ENCODE assay signal across 11 cellular contexts in genomic region chrX:22134681-22135080, GRCh38.
A peak's percentile ranks its signal among the peaks of the same experiment; 100 is the strongest.
DNase-seq lines count a peak whose midpoint lies in the region; ATAC-seq, FAIRE-seq and TF ChIP-seq lines count a peak whose summit lies in the region.
"Had no signal": no experiment of that assay in that cellular context is flagged by ENCODE, and none has a peak within 500 bp of the region (broad histone marks: within the 10 kb centered on the region; RNA-seq: fewer than 3 reads in every experiment).

No MANE protein-coding gene starts in this region.

- SMC1A ChIA-PET in GM12878 (lab: Charles Lee; ENCODE audit: uncharacterized antibody, unreplicated experiment), result interaction anchor here (0.7 to 10.2 kb wide), 14 partner anchors 8 to 1183 kb away, joined by 3 to 121 read pairs (median 8); no protein-coding TSS in a partner anchor

- no peak overlapping the region for H2AFZ ChIP-seq in GM12878 (ENCODE audit: control insufficient read depth, low read depth, low read length)

- peak; percentile 79 for DNase-seq in A172 (ENCODE audit: low spot score)
- no peak for DNase-seq in GM12878 (ENCODE audit: low read depth, low spot score)
- peak; percentile 68 for DNase-seq in kidney glomerular epithelial cell (lab: John Stamatoyannopoulos, UW)
- DNase-seq in NCI-H1105 treated with DMSO at 0.1 percent for 48 hours (lab: John Stamatoyannopoulos, UW), result no peak
- DNase-seq in cortex of kidney (lab: John Stamatoyannopoulos, UW), result no peak
- DNase-seq: posterior cingulate gyrus; stimulated activated naive CD8-positive, alpha-beta T cell treated with anti-CD3 and anti-CD28 coated beads, Interleukin-15, amount 100 ng/mL, for 72 hours had no signal

- H3K9ac ChIP-seq in GM12878 (ENCODE audit: control insufficient read depth, insufficient read depth, low read length), result no peak overlapping the region

- no peaks in the 10 kb centered on the region for H3K79me2 ChIP-seq in GM12878 (ENCODE audit: control insufficient read depth, insufficient read depth, low read length)

- no peak for TF ChIP-seq EP300 in GM12878 (IDR thresholded peaks at IDR 0.05; ENCODE audit: borderline replicate concordance in 1 of 2, control insufficient read depth in 1 of 2, low read depth in 2 of 2, low read length in 2 of 2)

- TF ChIP-seq CTCF in GM12878 (IDR thresholded peaks at IDR 0.05 in 2 of 3, conservative IDR thresholded peaks at IDR 0.05 in 1 of 3; ENCODE audit: control insufficient read depth in 2 of 3, extremely low read depth in 1 of 3, insufficient read depth in 1 of 3, low read depth in 3 of 3, low read length in 3 of 3), result no peak

- no peaks in the 10 kb centered on the region for H3K27me3 ChIP-seq in GM12878 (replicated peaks in 1 of 2; ENCODE audit: control insufficient read depth in 2 of 2, insufficient read depth in 2 of 2, low read length in 1 of 2)

- no peak overlapping the region for H3K27ac ChIP-seq in GM12878 (ENCODE audit: control insufficient read depth, insufficient read depth)

- peak; percentile 58 for ATAC-seq in HG02884 (IDR thresholded peaks at IDR 0.05; ENCODE audit: unreplicated experiment)
- ATAC-seq in GM12878, result 0 out of 3 replicates have a peak, but pooled peaks have one; percentile 11
- no peak for ATAC-seq in GM19395 (IDR thresholded peaks at IDR 0.05; ENCODE audit: unreplicated experiment)
- ATAC-seq in HG02981 (IDR thresholded peaks at IDR 0.05; ENCODE audit: unreplicated experiment), result no peak
- ATAC-seq: stimulated activated naive CD8-positive, alpha-beta T cell treated with anti-CD3 and anti-CD28 coated beads, Interleukin-15, amount 100 ng/mL, for 72 hours had no signal

- TF ChIP-seq RAD21 in GM12878 (IDR thresholded peaks at IDR 0.05; ENCODE audit: insufficient read depth, low read depth, low read length), result no peak

- no peaks in the 10 kb centered on the region for H3K4me1 ChIP-seq in GM12878 (ENCODE audit: control insufficient read depth, insufficient read depth, low read length)

- H4K20me1 ChIP-seq in GM12878 (ENCODE audit: control insufficient read depth, insufficient read depth), result no peaks in the 10 kb centered on the region

- H3K4me2 ChIP-seq in GM12878 (ENCODE audit: control insufficient read depth, insufficient read depth), result no peak overlapping the region

- RAD21 ChIA-PET in GM12878 (lab: Charles Lee; ENCODE audit: unreplicated experiment), result interaction anchor here (1.0 to 4.6 kb wide), 13 partner anchors 15 to 614 kb away, joined by 3 to 75 read pairs (median 7); no protein-coding TSS in a partner anchor

- CTCF ChIA-PET in GM12878 (lab: Yijun Ruan, JAX), result interaction anchor here (1.0 to 7.7 kb wide), 20 partner anchors 9 to 614 kb away, joined by 3 to 102 read pairs (median 16); no protein-coding TSS in a partner anchor

- no peaks in the 10 kb centered on the region for H3K9me3 ChIP-seq in GM12878 (replicated peaks; ENCODE audit: control insufficient read depth, insufficient read depth, low read length)

- POLR2A ChIA-PET in GM12878 (lab: Charles Lee), result interaction anchor here (0.6 to 1.9 kb wide), 4 partner anchors 11 to 149 kb away, joined by 3 to 7 read pairs (median 4); no protein-coding TSS in a partner anchor

- WGBS in GM12878 (ENCODE audit: insufficient coverage, insufficient replicate concordance, low lambda C conversion rate, missing lambda C conversion rate), result 19% methylated on average over 4 of the region's 4 CpGs

- no TSS peak for BruUV-seq in GM12878 (replicated peaks; lab: Mats Ljungman, UMichigan)

- no peak overlapping the region for H3K4me3 ChIP-seq in GM12878

- in situ Hi-C loops in GM12878 (cut with MboI), result loop anchor here (10.0 kb wide), 1 partner anchor 610 kb away; no protein-coding TSS in a partner anchor

- H3K36me3 ChIP-seq in GM12878 (ENCODE audit: control insufficient read depth in 2 of 2, insufficient read depth in 2 of 2, low read length in 1 of 2), result no peaks in the 10 kb centered on the region

- no peak for FAIRE-seq in GM12878 (lab: Jason Lieb, UNC)
- FAIRE-seq: GM19239 had no signal

- intact Hi-C loops in GM12878 (cut with micrococcal nuclease; ENCODE audit: unreplicated experiment), result no loop called here

- no peak for TF ChIP-seq POLR2A in GM12878 (IDR thresholded peaks at IDR 0.05; ENCODE audit: low read depth, low read length)

TF ChIP-seq in GM12878, 131 proteins besides CTCF, POLR2A, EP300 and RAD21:
- TF ChIP-seq KDM1A (IDR thresholded peaks at IDR 0.05; ENCODE audit: borderline replicate concordance) (no peak), MTA2 (IDR thresholded peaks at IDR 0.05; ENCODE audit: low read depth) (no peak), SMARCA5 (IDR thresholded peaks at IDR 0.05) (no peak), STAT3 (IDR thresholded peaks at IDR 0.05; ENCODE audit: low read depth, low read length) (no peak), BHLHE40 (IDR thresholded peaks at IDR 0.05; ENCODE audit: borderline replicate concordance in 1 of 2, low read depth in 2 of 2, low read length in 1 of 2) (no peak), YY1 (IDR thresholded peaks at IDR 0.05; ENCODE audit: low read depth, low read length) (no peak), USF1 (IDR thresholded peaks at IDR 0.05; ENCODE audit: borderline replicate concordance, extremely low read length, insufficient read depth, low read depth, low read length) (no peak), HDAC6 (IDR thresholded peaks at IDR 0.05; ENCODE audit: unreplicated experiment) (no peak), ZNF217 (IDR thresholded peaks at IDR 0.05) (no peak), HCFC1 (IDR thresholded peaks at IDR 0.05; ENCODE audit: low read length) (no peak), HDAC2 (IDR thresholded peaks at IDR 0.05) (no peak), CHD2 (IDR thresholded peaks at IDR 0.05; ENCODE audit: borderline replicate concordance, low read depth, low read length) (no peak), ZBTB40 (IDR thresholded peaks at IDR 0.05; ENCODE audit: borderline replicate concordance) (no peak), CHD4 (IDR thresholded peaks at IDR 0.05) (no peak), ZNF274 (IDR thresholded peaks at IDR 0.05; ENCODE audit: insufficient read depth, insufficient read length) (no peak), NKRF (conservative IDR thresholded peaks at IDR 0.05) (no peak), YBX1 (IDR thresholded peaks at IDR 0.05) (no peak), USF2 (IDR thresholded peaks at IDR 0.05; ENCODE audit: borderline replicate concordance, low read depth, low read length) (no peak)

Comparison
In these comparisons a context has a peak if more than half of its experiments do, and no peak if none do; other contexts are left out.
1. DNase-seq: peak in A172 (single experiment) and kidney glomerular epithelial cell (single experiment); none in GM12878 (single experiment), NCI-H1105 treated with DMSO at 0.1 percent for 48 hours (single experiment) and cortex of kidney (single experiment).
2. ATAC-seq: peak in HG02884 (single experiment) and GM12878 (single experiment); none in GM19395 (single experiment) and HG02981 (single experiment).